8 cellular contexts compared by ENCODE assay signal in genomic region chr4:113636438-113636818, GRCh38.
DNase-seq lines count a peak whose midpoint lies in the region; ATAC-seq and TF ChIP-seq lines count a peak whose summit lies in the region.

No MANE protein-coding gene starts in this region.

- H2AFZ ChIP-seq in MM.1S (ENCODE audit: low read length) (no peak overlapping the region), fibroblast of lung (ENCODE audit: low read length) (no peak overlapping the region)

- peak overlapping the region; percentile 12; the same call in 1 of the 2 replicates for H3K27ac ChIP-seq in MM.1S (ENCODE audit: low read length)
- peak overlapping the region; percentile 39 for H3K27ac ChIP-seq in fibroblast of lung (ENCODE audit: insufficient read depth, low read length)

- DNase-seq in MM.1S (no peak), fibroblast of lung (ENCODE audit: low read depth in 2 of 2) (no peak), dermis blood vessel endothelial cell (no peak), NCI-H2227 (lab: John Stamatoyannopoulos, UW; ENCODE audit: unreplicated experiment) (no peak), NCI-H2107 (lab: John Stamatoyannopoulos, UW) (no peak)

- H3K9me2 ChIP-seq in MM.1S (replicated peaks; ENCODE audit: insufficient read depth, low read length), result no peaks in the 10 kb centered on the region

- no peaks in the 10 kb centered on the region for H3K36me3 ChIP-seq in MM.1S (replicated peaks; ENCODE audit: insufficient read depth, low read length)
- no peaks in the 10 kb centered on the region for H3K36me3 ChIP-seq in fibroblast of lung (ENCODE audit: control insufficient read depth, insufficient read depth, low read length)

- no peak overlapping the region for H3K9ac ChIP-seq in MM.1S (ENCODE audit: low read length)
- no peak overlapping the region for H3K9ac ChIP-seq in fibroblast of lung (ENCODE audit: insufficient read depth, low read length)

- H3K4me1 ChIP-seq in MM.1S (ENCODE audit: low read length) (peaks cover 26% of the 10 kb centered on the region), fibroblast of lung (ENCODE audit: control insufficient read depth, extremely low read depth, insufficient read depth, low read length) (peaks cover 21% of the 10 kb centered on the region)

- TF ChIP-seq CTCF in GM12872 (IDR thresholded peaks at IDR 0.05; ENCODE audit: insufficient read depth, low read depth, low read length) (peak; percentile 47), MM.1S (IDR thresholded peaks at IDR 0.05; ENCODE audit: low read length) (peak; percentile 7; the same call in 1 of the 2 replicates), fibroblast of lung (conservative IDR thresholded peaks at IDR 0.05 in 1 of 2, IDR thresholded peaks at IDR 0.05 in 1 of 2; ENCODE audit: low read depth in 1 of 2, low read length in 2 of 2) (no peak)

- ATAC-seq in GM21529 (IDR thresholded peaks at IDR 0.05; ENCODE audit: unreplicated experiment) (peak; percentile 49), HG03439 (IDR thresholded peaks at IDR 0.05; ENCODE audit: unreplicated experiment) (no peak)

- peaks cover 10% of the 10 kb centered on the region for H3F3A ChIP-seq in MM.1S (ENCODE audit: insufficient read depth, low read length)

- H3K79me2 ChIP-seq in MM.1S (ENCODE audit: low read length) (no peaks in the 10 kb centered on the region), fibroblast of lung (ENCODE audit: control insufficient read depth, insufficient read depth, low read length) (peaks cover 47% of the 10 kb centered on the region)

- no peaks in the 10 kb centered on the region for H4K20me1 ChIP-seq in MM.1S (ENCODE audit: insufficient read depth, low read length)
- H4K20me1 ChIP-seq in fibroblast of lung (ENCODE audit: control insufficient read depth, extremely low read depth, insufficient read depth, low read length), result no peaks in the 10 kb centered on the region

- H3K9me3 ChIP-seq in MM.1S (replicated peaks; ENCODE audit: insufficient read depth, low read length), result no peaks in the 10 kb centered on the region
- no peaks in the 10 kb centered on the region for H3K9me3 ChIP-seq in fibroblast of lung (ENCODE audit: control insufficient read depth, insufficient read depth, low read depth, low read length)

- H3K4me3 ChIP-seq in MM.1S (ENCODE audit: low read length) (0 out of 2 replicates have a peak overlapping the region, but pooled peaks have one; percentile 5), fibroblast of lung (replicated peaks in 1 of 4; ENCODE audit: control extremely low read depth in 1 of 4, insufficient read depth in 1 of 4, low read depth in 3 of 4, low read length in 4 of 4) (no peak overlapping the region)

- peak overlapping the region; percentile 44 for H3K4me2 ChIP-seq in MM.1S (ENCODE audit: low read depth, low read length)
- H3K4me2 ChIP-seq in fibroblast of lung (ENCODE audit: extremely low read depth, insufficient read depth, low read length), result no peak overlapping the region

- H3K27me3 ChIP-seq in MM.1S (replicated peaks; ENCODE audit: insufficient read depth, low read length), result no peaks in the 10 kb centered on the region
- H3K27me3 ChIP-seq in fibroblast of lung (ENCODE audit: control insufficient read depth, insufficient read depth, low read length), result no peaks in the 10 kb centered on the region

Comparison
In these comparisons a context has a peak if more than half of its experiments do, and no peak if none do; other contexts are left out.
1. CTCF ChIP-seq: peak in GM12872 (single experiment) and MM.1S (single experiment); none in fibroblast of lung (0 of 2).